Comparison of ENCODE assay signal across 1 cellular context in the genomic region with DNA sequence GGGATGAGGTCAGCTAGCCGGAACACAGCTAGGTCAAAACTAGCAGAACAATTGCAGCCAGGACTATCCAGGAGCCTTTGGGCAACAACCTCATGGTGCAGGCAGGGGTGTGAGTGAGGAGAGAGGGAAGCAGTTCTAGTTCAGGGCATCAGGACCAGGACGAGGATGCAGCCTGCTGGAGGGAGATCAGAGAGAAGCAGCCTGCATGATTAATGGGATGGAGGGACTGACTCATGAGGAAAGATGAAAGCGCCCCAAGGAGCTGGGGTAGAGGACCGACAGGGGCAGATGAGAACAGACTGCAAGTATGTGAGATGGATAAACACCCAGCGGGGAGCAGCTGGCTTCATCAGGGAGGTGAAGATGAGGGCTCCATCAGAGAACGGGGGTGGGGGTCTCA.
TF ChIP-seq lines count a peak whose summit lies in the region.

No MANE protein-coding gene starts in this region.

TF ChIP-seq in SK-N-SH, 30 proteins besides CTCF, POLR2A, EP300 and RAD21 (continued from another document):
- TF ChIP-seq, protein P1, sequence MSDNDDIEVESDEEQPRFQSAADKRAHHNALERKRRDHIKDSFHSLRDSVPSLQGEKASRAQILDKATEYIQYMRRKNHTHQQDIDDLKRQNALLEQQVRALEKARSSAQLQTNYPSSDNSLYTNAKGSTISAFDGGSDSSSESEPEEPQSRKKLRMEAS (IDR thresholded peaks at IDR 0.05; ENCODE audit: low read depth): 0 out of 2 replicates have a peak, but pooled peaks have one; percentile 21
- TF ChIP-seq FOXM1 (IDR thresholded peaks at IDR 0.05; ENCODE audit: low read depth) (no peak), SMC3 (IDR thresholded peaks at IDR 0.05; ENCODE audit: low read depth, low read length) (no peak), FOSL2 (IDR thresholded peaks at IDR 0.05; ENCODE audit: borderline replicate concordance, low read depth) (peak; percentile 68), MXI1 (IDR thresholded peaks at IDR 0.05; ENCODE audit: low read depth, low read length) (no peak), USF2 (IDR thresholded peaks at IDR 0.05; ENCODE audit: borderline replicate concordance, low read depth, low read length) (no peak), RCOR1 (IDR thresholded peaks at IDR 0.05; ENCODE audit: low read length) (no peak), SIN3A (IDR thresholded peaks at IDR 0.05; ENCODE audit: borderline replicate concordance, low read depth, low read length) (0 out of 2 replicates have a peak, but pooled peaks have one; percentile 17), JUND (IDR thresholded peaks at IDR 0.05) (peak; percentile 75), FOXJ3 (CRISPR knock-in tag; IDR thresholded peaks at IDR 0.05) (no peak), GABPA (IDR thresholded peaks at IDR 0.05; ENCODE audit: low read depth) (no peak), MEF2A (IDR thresholded peaks at IDR 0.05; ENCODE audit: borderline replicate concordance, low read depth) (no peak), GATA2 (CRISPR knock-in tag; IDR thresholded peaks at IDR 0.05) (no peak), REST (IDR thresholded peaks at IDR 0.05; ENCODE audit: low read depth, low read length) (no peak), RXRA (IDR thresholded peaks at IDR 0.05; ENCODE audit: borderline replicate concordance, low read depth) (no peak)
- TF ChIP-seq, protein P2, sequence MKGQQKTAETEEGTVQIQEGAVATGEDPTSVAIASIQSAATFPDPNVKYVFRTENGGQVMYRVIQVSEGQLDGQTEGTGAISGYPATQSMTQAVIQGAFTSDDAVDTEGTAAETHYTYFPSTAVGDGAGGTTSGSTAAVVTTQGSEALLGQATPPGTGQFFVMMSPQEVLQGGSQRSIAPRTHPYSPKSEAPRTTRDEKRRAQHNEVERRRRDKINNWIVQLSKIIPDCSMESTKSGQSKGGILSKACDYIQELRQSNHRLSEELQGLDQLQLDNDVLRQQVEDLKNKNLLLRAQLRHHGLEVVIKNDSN (IDR thresholded peaks at IDR 0.05; ENCODE audit: borderline replicate concordance, low read depth): no peak
- TF ChIP-seq, protein P3, sequence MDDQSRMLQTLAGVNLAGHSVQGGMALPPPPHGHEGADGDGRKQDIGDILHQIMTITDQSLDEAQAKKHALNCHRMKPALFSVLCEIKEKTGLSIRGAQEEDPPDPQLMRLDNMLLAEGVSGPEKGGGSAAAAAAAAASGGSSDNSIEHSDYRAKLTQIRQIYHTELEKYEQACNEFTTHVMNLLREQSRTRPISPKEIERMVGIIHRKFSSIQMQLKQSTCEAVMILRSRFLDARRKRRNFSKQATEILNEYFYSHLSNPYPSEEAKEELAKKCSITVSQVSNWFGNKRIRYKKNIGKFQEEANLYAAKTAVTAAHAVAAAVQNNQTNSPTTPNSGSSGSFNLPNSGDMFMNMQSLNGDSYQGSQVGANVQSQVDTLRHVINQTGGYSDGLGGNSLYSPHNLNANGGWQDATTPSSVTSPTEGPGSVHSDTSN (IDR thresholded peaks at IDR 0.05): peak; percentile 91
